In the genomic region with DNA sequence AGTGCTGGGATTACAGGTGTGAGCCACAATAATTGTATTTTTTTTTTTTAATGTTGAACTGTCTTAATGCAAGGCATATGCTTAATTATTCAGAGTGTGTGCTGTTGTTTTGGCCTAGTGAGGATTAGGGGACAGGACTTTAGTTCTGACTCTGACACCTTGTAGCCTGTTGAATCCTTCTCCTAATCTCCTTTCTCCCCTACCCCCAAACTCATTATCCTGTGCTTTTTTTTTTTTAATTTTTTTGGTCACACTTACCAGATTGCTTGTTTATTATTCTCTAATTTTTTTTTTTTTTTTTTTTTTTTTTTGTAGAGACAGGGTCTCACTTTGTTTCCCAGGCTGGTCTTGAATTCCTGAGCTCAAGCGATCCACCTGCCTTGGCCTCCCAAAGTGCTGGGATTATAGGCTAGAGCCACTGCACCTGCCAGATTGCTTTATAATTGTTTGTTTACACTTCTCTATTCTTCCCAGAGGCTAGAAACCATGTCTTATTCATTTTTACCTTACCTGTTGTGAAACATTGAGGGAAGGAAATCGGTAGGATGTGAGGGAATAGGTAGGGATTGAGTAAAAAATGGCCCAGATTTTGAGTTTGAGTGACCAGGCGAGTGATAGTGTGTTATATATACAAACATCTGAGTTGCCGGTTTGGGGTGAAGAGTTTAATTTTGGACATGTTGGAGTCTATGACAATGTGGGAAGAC, we compare ENCODE assay signal across 1 cellular context.
TF ChIP-seq lines count a peak whose summit lies in the region.

No MANE protein-coding gene starts in this region.

TF ChIP-seq in K562, 482 proteins besides CTCF, POLR2A, EP300 and RAD21 (continued from another document):
- TF ChIP-seq THAP12 (CRISPR knock-in tag; IDR thresholded peaks at IDR 0.05) (no peak), ZNF217 (CRISPR knock-in tag; IDR thresholded peaks at IDR 0.05) (no peak), FOXP1 (CRISPR knock-in tag; IDR thresholded peaks at IDR 0.05) (no peak), ZNF263 (CRISPR knock-in tag; IDR thresholded peaks at IDR 0.05; ENCODE audit: borderline replicate concordance) (no peak), NEUROD1 (IDR thresholded peaks at IDR 0.05; ENCODE audit: borderline replicate concordance, low read depth, low read length, partially characterized antibody) (no peak), MEF2D (tag; conservative IDR thresholded peaks at IDR 0.05; ENCODE audit: low read depth) (no peak), POLR2G (IDR thresholded peaks at IDR 0.05; ENCODE audit: low read depth, low read length) (no peak), ETV1 (tag; conservative IDR thresholded peaks at IDR 0.05; ENCODE audit: low read depth) (no peak), MCM2 (IDR thresholded peaks at IDR 0.05; ENCODE audit: low read depth) (no peak), MXI1 (IDR thresholded peaks at IDR 0.05; ENCODE audit: low read depth, low read length) (no peak), ZNF785 (CRISPR knock-in tag; IDR thresholded peaks at IDR 0.05) (no peak)
- TF ChIP-seq, protein P1, sequence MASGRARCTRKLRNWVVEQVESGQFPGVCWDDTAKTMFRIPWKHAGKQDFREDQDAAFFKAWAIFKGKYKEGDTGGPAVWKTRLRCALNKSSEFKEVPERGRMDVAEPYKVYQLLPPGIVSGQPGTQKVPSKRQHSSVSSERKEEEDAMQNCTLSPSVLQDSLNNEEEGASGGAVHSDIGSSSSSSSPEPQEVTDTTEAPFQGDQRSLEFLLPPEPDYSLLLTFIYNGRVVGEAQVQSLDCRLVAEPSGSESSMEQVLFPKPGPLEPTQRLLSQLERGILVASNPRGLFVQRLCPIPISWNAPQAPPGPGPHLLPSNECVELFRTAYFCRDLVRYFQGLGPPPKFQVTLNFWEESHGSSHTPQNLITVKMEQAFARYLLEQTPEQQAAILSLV (tag; IDR thresholded peaks at IDR 0.05): no peak
- TF ChIP-seq, protein P2, sequence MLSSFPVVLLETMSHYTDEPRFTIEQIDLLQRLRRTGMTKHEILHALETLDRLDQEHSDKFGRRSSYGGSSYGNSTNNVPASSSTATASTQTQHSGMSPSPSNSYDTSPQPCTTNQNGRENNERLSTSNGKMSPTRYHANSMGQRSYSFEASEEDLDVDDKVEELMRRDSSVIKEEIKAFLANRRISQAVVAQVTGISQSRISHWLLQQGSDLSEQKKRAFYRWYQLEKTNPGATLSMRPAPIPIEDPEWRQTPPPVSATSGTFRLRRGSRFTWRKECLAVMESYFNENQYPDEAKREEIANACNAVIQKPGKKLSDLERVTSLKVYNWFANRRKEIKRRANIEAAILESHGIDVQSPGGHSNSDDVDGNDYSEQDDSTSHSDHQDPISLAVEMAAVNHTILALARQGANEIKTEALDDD (IDR thresholded peaks at IDR 0.05): no peak
